In genomic region chr2:212532585-212532984, GRCh38 we compare ENCODE assay signal across 26 cellular contexts. TPM values are rescaled to one million over a fixed set of nuclear protein-coding genes. Genes with fewer than 3 reads are reported as not detected.
DNase-seq lines count a peak whose midpoint lies in the region; ATAC-seq, FAIRE-seq and TF ChIP-seq lines count a peak whose summit lies in the region.
"Had no signal": no experiment of that assay in that cellular context is flagged by ENCODE, and none has a peak within 500 bp of the region (broad histone marks: within the 10 kb centered on the region; RNA-seq: fewer than 3 reads in every experiment).

No MANE protein-coding gene starts in this region.

- H2BK12ac ChIP-seq in H1 (ENCODE audit: low read depth, low read length), result no peak overlapping the region

- no peaks in the 10 kb centered on the region for H4K20me1 ChIP-seq in DND-41 (ENCODE audit: insufficient read depth, low read length)
- H4K20me1 ChIP-seq in Loucy (ENCODE audit: insufficient read depth, low read length, poor library complexity, severe bottlenecking), result no peaks in the 10 kb centered on the region
- H4K20me1 ChIP-seq in H1 (replicated peaks in 1 of 2; ENCODE audit: control insufficient read depth in 1 of 2, insufficient read depth in 2 of 2, low read length in 2 of 2), result peaks cover 2 to 3% of the 10 kb centered on the region in 2 experiments

- no peak overlapping the region for H2BK20ac ChIP-seq in H1 (ENCODE audit: low read length)

- H3F3A ChIP-seq in Loucy (ENCODE audit: low read depth), result peaks cover 4% of the 10 kb centered on the region; the same call in 1 of the 2 replicates

- TF ChIP-seq EP300 in H1 (IDR thresholded peaks at IDR 0.05; ENCODE audit: borderline replicate concordance in 1 of 2, low read depth in 2 of 2, low read length in 2 of 2), result no peak

- H3K4me3 ChIP-seq in DND-41 (ENCODE audit: low read depth in 1 of 2, low read length in 2 of 2), result no peak overlapping the region
- no peak overlapping the region for H3K4me3 ChIP-seq in Loucy (ENCODE audit: low read length, poor library complexity, severe bottlenecking)
- H3K4me3 ChIP-seq in H1 (ENCODE audit: extremely low read depth in 1 of 4, insufficient read depth in 2 of 4, low read depth in 3 of 4, low read length in 4 of 4), result no peak overlapping the region
- H3K4me3 ChIP-seq: BLaER1 treated with 17β-estradiol and CSF1 and Interleukin-3, amounts not matched to agents 10 nM and 100 nM; left ventricle myocardium inferior; PC-9 had no signal

- H3K27me3 Mint-ChIP-seq in progenitor cell of endocrine pancreas, result peaks cover 16% of the 10 kb centered on the region

- H2AFZ ChIP-seq in DND-41 (ENCODE audit: low read depth, low read length) (no peak overlapping the region), Loucy (ENCODE audit: low read length) (no peak overlapping the region), H1 (ENCODE audit: low read length) (no peak overlapping the region)
- H2AFZ ChIP-seq: PC-9 had no signal

- no peaks in the 10 kb centered on the region for H3K79me1 ChIP-seq in H1 (ENCODE audit: low read depth, low read length)

- TF ChIP-seq CTCF in DND-41 (IDR thresholded peaks at IDR 0.05; ENCODE audit: borderline replicate concordance, extremely low read depth, low read length, poor library complexity, severe bottlenecking) (peak; percentile 36), Loucy (conservative IDR thresholded peaks at IDR 0.05; ENCODE audit: low read length) (peak; percentile 52), H1 (IDR thresholded peaks at IDR 0.05; ENCODE audit: control extremely low read depth in 1 of 3, insufficient read depth in 1 of 3, low read depth in 1 of 3, low read length in 3 of 3) (peak in 2 of 3 experiments; percentile 28 to 41; a peak in 3 of 4 replicates), progenitor cell of endocrine pancreas (IDR thresholded peaks at IDR 0.05; ENCODE audit: unreplicated experiment) (peak; percentile 52)

- H3K9me3 ChIP-seq in DND-41 (ENCODE audit: insufficient read depth, low read length, severe bottlenecking) (no peaks in the 10 kb centered on the region), Loucy (ENCODE audit: insufficient read depth, low read depth, low read length) (no peaks in the 10 kb centered on the region), H1 (ENCODE audit: insufficient read depth in 2 of 2, low read depth in 1 of 2, low read length in 1 of 2) (no peaks in the 10 kb centered on the region)
- H3K9me3 ChIP-seq: left ventricle myocardium inferior had no signal

- H3K4me1 Mint-ChIP-seq in progenitor cell of endocrine pancreas (ENCODE audit: low read depth), result peaks cover 17% of the 10 kb centered on the region

- H2BK15ac ChIP-seq in H1 (ENCODE audit: low read length), result no peak overlapping the region

- ATAC-seq in DND-41 (ENCODE audit: insufficient read depth, low read depth) (no peak), GM19452 (IDR thresholded peaks at IDR 0.05; ENCODE audit: unreplicated experiment) (no peak), GM19023 (IDR thresholded peaks at IDR 0.05; ENCODE audit: unreplicated experiment) (no peak)
- no peak for ATAC-seq in activated CD4-positive, CD25-positive, alpha-beta regulatory T cell treated with anti-CD3 and anti-CD28 coated beads, Interleukin-2, amount 50 U/mL, for 24 hours
- ATAC-seq: activated T-cell treated with anti-CD3 and anti-CD28 coated beads, Interleukin-2, amount 50 U/mL, for 4 hours; stimulated activated naive CD8-positive, alpha-beta T cell treated with anti-CD3 and anti-CD28 coated beads, Interleukin-15, amount 100 ng/mL, for 72 hours had no signal

- no peaks in the 10 kb centered on the region for H3K36me3 ChIP-seq in DND-41 (ENCODE audit: insufficient read depth, low read length)
- H3K36me3 ChIP-seq in Loucy (ENCODE audit: insufficient read depth, low read length), result no peaks in the 10 kb centered on the region
- no peaks in the 10 kb centered on the region for H3K36me3 ChIP-seq in H1 (ENCODE audit: control insufficient read depth in 2 of 4, insufficient read depth in 4 of 4, low read length in 3 of 4)
- H3K36me3 ChIP-seq: BLaER1 treated with 17β-estradiol and CSF1 and Interleukin-3, amounts not matched to agents 10 nM and 100 nM; left ventricle myocardium inferior had no signal

- POLR2A ChIA-PET in H1 (lab: Charles Lee; ENCODE audit: partially characterized antibody), result no interaction called here

- H3K4me2 ChIP-seq in DND-41 (ENCODE audit: insufficient read depth, low read length), result no peak overlapping the region
- no peak overlapping the region for H3K4me2 ChIP-seq in Loucy (ENCODE audit: low read depth, low read length, poor library complexity, severe bottlenecking)
- H3K4me2 ChIP-seq in H1 (ENCODE audit: insufficient read depth in 1 of 2, low read depth in 2 of 2, low read length in 2 of 2), result no peak overlapping the region
- H3K4me2 ChIP-seq: BLaER1 treated with 17β-estradiol and CSF1 and Interleukin-3, amounts not matched to agents 10 nM and 100 nM; PC-9 had no signal

- H3K36me3 Mint-ChIP-seq in progenitor cell of endocrine pancreas (ENCODE audit: insufficient read depth), result no peaks in the 10 kb centered on the region

- H2BK120ac ChIP-seq in H1 (replicated peaks; ENCODE audit: low read depth, low read length), result no peak overlapping the region

- no peak overlapping the region for H3K4ac ChIP-seq in H1 (replicated peaks; ENCODE audit: insufficient read length, low read depth, low read length)

- H4K91ac ChIP-seq in H1 (replicated peaks; ENCODE audit: insufficient read length, low read length), result no peak overlapping the region

- no peak overlapping the region for H3K4me3 Mint-ChIP-seq in progenitor cell of endocrine pancreas (ENCODE audit: low read depth)
- H3K4me3 Mint-ChIP-seq: activated T-cell treated with anti-CD3 and anti-CD28 coated beads, Interleukin-2, amount 50 U/mL, for 4 hours; stimulated activated naive CD8-positive, alpha-beta T cell treated with anti-CD3 and anti-CD28 coated beads, Interleukin-15, amount 100 ng/mL, for 72 hours had no signal

- H4K8ac ChIP-seq in H1 (ENCODE audit: extremely low read depth, insufficient read depth, low read length), result no peak overlapping the region

- no peak overlapping the region for H3K56ac ChIP-seq in H1 (replicated peaks; ENCODE audit: insufficient read length, low read depth, low read length)

- DNase-seq in DND-41 (no peak), H1 (ENCODE audit: low read depth in 1 of 2, low spot score in 2 of 2) (no peak), progenitor cell of endocrine pancreas (ENCODE audit: low spot score, unreplicated experiment) (no peak)
- DNase-seq: activated CD4-positive, alpha-beta T cell treated with anti-CD3 and anti-CD28 coated beads, Interleukin-2, amount 50 U/mL, for 1 hour; activated naive CD4-positive, alpha-beta T cell; activated T-cell treated with anti-CD3 and anti-CD28 coated beads, Interleukin-2, amount 50 U/mL, for 4 hours; cerebellar nuclear complex; dorsolateral prefrontal cortex; H7; KBM-7; left ventricle myocardium inferior; mesendoderm; NCI-H1436; nucleus accumbens; PC-9; Right ventricle myocardium superior; stimulated activated naive CD8-positive, alpha-beta T cell treated with anti-CD3 and anti-CD28 coated beads, Interleukin-15, amount 100 ng/mL, for 72 hours; T-helper 9 cell; trophoblast cell had no signal

- H3K23me2 ChIP-seq in H1 (ENCODE audit: low read depth, low read length), result peaks cover 13% of the 10 kb centered on the region; the same call in 1 of the 2 replicates

- peak; percentile 52 to 60 for TF ChIP-seq RAD21 in H1 (IDR thresholded peaks at IDR 0.05 in 1 of 2, conservative IDR thresholded peaks at IDR 0.05 in 1 of 2; ENCODE audit: low read depth in 2 of 2, low read length in 2 of 2)

- H3K4me1 ChIP-seq in DND-41 (ENCODE audit: insufficient read depth, low read length) (no peaks in the 10 kb centered on the region), Loucy (ENCODE audit: insufficient read depth, low read length, poor library complexity, severe bottlenecking) (peaks cover 41% of the 10 kb centered on the region), H1 (replicated peaks in 1 of 4; ENCODE audit: control insufficient read depth in 3 of 4, insufficient read depth in 4 of 4, low read length in 3 of 4) (peaks cover 0 to 3% (median under 1%) of the 10 kb centered on the region in 4 experiments; a peak in 3 of 7 replicates)

- H3K18ac ChIP-seq in H1 (ENCODE audit: extremely low read depth, low read length), result no peak overlapping the region

- no peak overlapping the region for H4K5ac ChIP-seq in H1 (ENCODE audit: insufficient read length, low read depth, low read length)

- H3K9ac ChIP-seq in DND-41 (ENCODE audit: low read depth, low read length) (no peak overlapping the region), Loucy (ENCODE audit: low read depth, low read length, poor library complexity, severe bottlenecking) (no peak overlapping the region), H1 (replicated peaks in 1 of 4; ENCODE audit: extremely low read depth in 1 of 4, low read depth in 3 of 4, low read length in 3 of 4) (no peak overlapping the region)
- H3K9ac ChIP-seq: BLaER1 treated with 17β-estradiol and CSF1 and Interleukin-3, amounts not matched to agents 10 nM and 100 nM had no signal

- H3K27ac ChIP-seq in DND-41 (ENCODE audit: low read length) (no peak overlapping the region), H1 (ENCODE audit: low read depth, low read length) (no peak overlapping the region)
- H3K27ac ChIP-seq: BLaER1 treated with 17β-estradiol and CSF1 and Interleukin-3, amounts not matched to agents 10 nM and 100 nM; left ventricle myocardium inferior; PC-9 had no signal

- TF ChIP-seq POLR2A in H1 (IDR thresholded peaks at IDR 0.05; ENCODE audit: control extremely low read depth in 1 of 2, low read depth in 2 of 2, low read length in 2 of 2), result no peak

- H3K27ac Mint-ChIP-seq in progenitor cell of endocrine pancreas, result no peak overlapping the region
- H3K27ac Mint-ChIP-seq: stimulated activated naive CD8-positive, alpha-beta T cell treated with anti-CD3 and anti-CD28 coated beads, Interleukin-15, amount 100 ng/mL, for 72 hours had no signal

- H3K79me2 ChIP-seq in DND-41 (ENCODE audit: insufficient read depth, low read length), result no peaks in the 10 kb centered on the region
- no peaks in the 10 kb centered on the region for H3K79me2 ChIP-seq in Loucy (ENCODE audit: insufficient read depth, low read length)
- H3K79me2 ChIP-seq in H1 (ENCODE audit: control insufficient read depth in 1 of 2, insufficient read depth in 2 of 2, low read length in 2 of 2), result no peaks in the 10 kb centered on the region

- H3K27me3 ChIP-seq in DND-41 (ENCODE audit: insufficient read depth, low read length, poor library complexity), result peaks cover 5% of the 10 kb centered on the region
- H3K27me3 ChIP-seq in Loucy (ENCODE audit: insufficient read depth, low read length, poor library complexity, severe bottlenecking), result no peaks in the 10 kb centered on the region
- peaks cover 4 to 25% (median 23%) of the 10 kb centered on the region in 4 experiments for H3K27me3 ChIP-seq in H1 (replicated peaks in 1 of 4; ENCODE audit: control insufficient read depth in 3 of 4, extremely low read depth in 1 of 4, insufficient read depth in 3 of 4, low read length in 3 of 4)

- H3K14ac ChIP-seq in H1 (ENCODE audit: insufficient read length), result no peak overlapping the region

- no peaks in the 10 kb centered on the region for H3K9me2 ChIP-seq in Loucy (replicated peaks; ENCODE audit: low read depth, low read length)

- no peak for FAIRE-seq in H1 (lab: Jason Lieb, UNC)
- FAIRE-seq: GM12891 had no signal

- H2BK5ac ChIP-seq in H1 (ENCODE audit: low read depth, low read length), result no peak overlapping the region

- no peak overlapping the region for H2AK5ac ChIP-seq in H1 (ENCODE audit: low read depth, low read length)

- CTCF ChIA-PET in H1 (lab: Charles Lee; ENCODE audit: partially characterized antibody), result interaction anchor here (0.7 to 2.6 kb wide), 11 partner anchors 9 to 651 kb away, joined by 3 to 9 read pairs (median 4); no protein-coding TSS in a partner anchor

- no peaks in the 10 kb centered on the region for H3K9me3 Mint-ChIP-seq in progenitor cell of endocrine pancreas (ENCODE audit: low read depth)
- H3K9me3 Mint-ChIP-seq: activated T-cell treated with anti-CD3 and anti-CD28 coated beads, Interleukin-2, amount 50 U/mL, for 4 hours; stimulated activated naive CD8-positive, alpha-beta T cell treated with anti-CD3 and anti-CD28 coated beads, Interleukin-15, amount 100 ng/mL, for 72 hours had no signal

- no peak overlapping the region for H3K23ac ChIP-seq in H1 (ENCODE audit: insufficient read length)

- 88% methylated on average over 2 of the region's 2 CpGs; no CpG with 5 or more reads in 1 of the 2 experiments for WGBS in H1 (ENCODE audit: extremely low coverage in 1 of 2, insufficient coverage in 1 of 2, insufficient read length in 1 of 2, insufficient replicate concordance in 2 of 2, low coverage in 1 of 2, low lambda C conversion rate in 2 of 2, missing lambda C conversion rate in 1 of 2), 2 experiments

RNA-seq across cellular contexts. Expression of gene ERBB4, which starts 6.0 kb away (rescaled TPM):
- total RNA-seq in H1 (2021; fragmentation: NEBNext Ultra II Directional; extraction: Animal tissue kit (Norgen Biotek cat#: 25700)), result 0.34 and 0.69 TPM in 2 replicates
- polyA plus RNA-seq in H1 (2011; rRNA removed), result 0.13 and 1.3 TPM in 2 replicates
- 0.12 TPM for polyA plus RNA-seq in H1 (2011; cell fraction: cytosol; rRNA removed)
- 0.46 TPM for polyA plus RNA-seq in H1 (2011; cell fraction: nucleus; rRNA removed)
- polyA plus RNA-seq in H1 (2012, experiment 1 of 2), result 0.15 to 0.27 TPM (median 0.22 TPM) in 4 replicates
- polyA plus RNA-seq in H1 (2012, experiment 2 of 2), result not detected
- polyA plus RNA-seq in H1 (2013, experiment 1 of 2), result 0.16 TPM
- 0.17 TPM for polyA plus RNA-seq in H1 (2013, experiment 2 of 2)
- 4.3 and 5.1 TPM in 2 replicates for polyA minus RNA-seq in H1 (2011; rRNA and poly(A)+ RNA removed)
- polyA minus RNA-seq in H1 (2011; cell fraction: cytosol; rRNA and poly(A)+ RNA removed), result 0.73 TPM
- polyA minus RNA-seq in H1 (2011; cell fraction: nucleus; rRNA and poly(A)+ RNA removed), result 9.4 TPM
- total RNA-seq in progenitor cell of endocrine pancreas, result 43.8 and 51.7 TPM in 2 replicates
- total RNA-seq: activated T-cell treated with anti-CD3 and anti-CD28 coated beads, Interleukin-2, amount 50 U/mL, for 4 hours; PC-9 had no signal
- polyA plus RNA-seq: AG04450 had no signal

Comparison
In these comparisons a context has a peak if more than half of its experiments do, and no peak if none do; other contexts are left out.
1. RNA of gene ERBB4, which starts 6.0 kb away (total RNA-seq): 43.8 to 51.7 TPM in progenitor cell of endocrine pancreas; 0.34 to 0.69 TPM in H1; every median in the first group is over 10 times any median in the second.
2. Peak in every context shown above with its lines, with median percentiles within 50 percentile points of each other: CTCF ChIP-seq.